1 cellular context compared by ENCODE assay signal in the genomic region with DNA sequence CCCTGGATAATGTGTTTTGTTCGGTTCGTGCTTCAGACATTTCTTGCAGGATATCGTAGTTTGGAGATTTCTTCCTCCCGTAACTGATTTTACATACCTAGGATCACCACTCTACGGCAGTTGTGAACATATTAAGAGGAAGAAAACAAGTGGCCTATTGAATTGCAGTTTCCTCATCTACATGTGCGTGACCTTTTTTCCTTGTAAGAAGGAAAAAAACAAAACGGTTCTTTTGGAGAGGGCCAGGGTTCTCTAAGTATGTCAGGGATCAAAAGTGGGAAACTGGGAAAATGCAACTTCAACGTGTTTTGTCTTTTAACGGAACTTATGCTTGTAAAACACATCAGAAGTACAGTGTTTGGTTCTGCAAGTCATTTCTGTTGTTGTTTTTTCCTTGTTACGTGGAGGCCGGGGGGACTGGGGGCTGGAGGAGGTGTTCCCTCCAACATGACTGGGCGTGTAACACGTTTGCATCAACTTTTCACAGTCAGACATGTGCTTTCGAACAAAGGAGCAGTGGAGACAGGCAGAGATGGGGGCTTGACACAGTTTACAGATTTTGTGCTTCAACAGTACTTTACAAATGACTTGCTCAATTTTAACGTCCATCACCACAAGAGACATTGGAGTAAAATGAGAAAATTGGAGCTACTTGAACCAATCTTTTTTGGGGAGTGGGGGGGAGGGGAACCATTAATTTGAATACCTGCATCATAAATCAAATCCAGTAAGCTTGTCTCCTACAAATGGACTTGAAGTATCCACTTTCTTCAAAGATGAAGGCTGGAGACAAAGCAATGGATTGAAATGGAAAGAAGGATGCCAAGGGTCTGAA.
TF ChIP-seq lines count a peak whose summit lies in the region.

No MANE protein-coding gene starts in this region.

TF ChIP-seq in GM12878, 131 proteins besides CTCF, POLR2A, EP300 and RAD21 (continues in another document):
- peak; percentile 41 for TF ChIP-seq BACH1 (IDR thresholded peaks at IDR 0.05; ENCODE audit: borderline replicate concordance)
- TF ChIP-seq ZNF687 (IDR thresholded peaks at IDR 0.05), result peak; percentile 84
- no peak for TF ChIP-seq GATAD2B (conservative IDR thresholded peaks at IDR 0.05; ENCODE audit: low read depth)
- peak; percentile 17 for TF ChIP-seq ATF2 (IDR thresholded peaks at IDR 0.05; ENCODE audit: low read length)
- TF ChIP-seq IKZF1 (conservative IDR thresholded peaks at IDR 0.05), result peak; percentile 51
- peak; percentile 7; the same call in 1 of the 2 replicates for TF ChIP-seq CBFB (IDR thresholded peaks at IDR 0.05; ENCODE audit: low read depth)
- TF ChIP-seq TAF1 (IDR thresholded peaks at IDR 0.05; ENCODE audit: borderline replicate concordance, low read depth, low read length), result peak; percentile 37; the same call in 1 of the 2 replicates
- TF ChIP-seq IKZF2 (IDR thresholded peaks at IDR 0.05), result peak; percentile 49 to 76
- no peak for TF ChIP-seq TCF12 (IDR thresholded peaks at IDR 0.05; ENCODE audit: low read depth, low read length)
- TF ChIP-seq BCL11A (IDR thresholded peaks at IDR 0.05; ENCODE audit: low read depth, low read length), result no peak
- TF ChIP-seq SIX5 (IDR thresholded peaks at IDR 0.05; ENCODE audit: low read depth, low read length, severe bottlenecking), result no peak
- TF ChIP-seq, protein P1, sequence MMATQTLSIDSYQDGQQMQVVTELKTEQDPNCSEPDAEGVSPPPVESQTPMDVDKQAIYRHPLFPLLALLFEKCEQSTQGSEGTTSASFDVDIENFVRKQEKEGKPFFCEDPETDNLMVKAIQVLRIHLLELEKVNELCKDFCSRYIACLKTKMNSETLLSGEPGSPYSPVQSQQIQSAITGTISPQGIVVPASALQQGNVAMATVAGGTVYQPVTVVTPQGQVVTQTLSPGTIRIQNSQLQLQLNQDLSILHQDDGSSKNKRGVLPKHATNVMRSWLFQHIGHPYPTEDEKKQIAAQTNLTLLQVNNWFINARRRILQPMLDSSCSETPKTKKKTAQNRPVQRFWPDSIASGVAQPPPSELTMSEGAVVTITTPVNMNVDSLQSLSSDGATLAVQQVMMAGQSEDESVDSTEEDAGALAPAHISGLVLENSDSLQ (IDR thresholded peaks at IDR 0.05), result peak; percentile 40; the same call in 1 of the 2 replicates
- peak in 1 of 2 experiments; percentile 17; a peak in 1 of 4 replicates for TF ChIP-seq BHLHE40 (IDR thresholded peaks at IDR 0.05; ENCODE audit: borderline replicate concordance in 1 of 2, low read depth in 2 of 2, low read length in 1 of 2)
- TF ChIP-seq ZNF24 (IDR thresholded peaks at IDR 0.05), result no peak
- no peak for TF ChIP-seq BRCA1 (IDR thresholded peaks at IDR 0.05; ENCODE audit: low read depth, low read length)
- no peak for TF ChIP-seq RELA (IDR thresholded peaks at IDR 0.05; ENCODE audit: borderline replicate concordance, partially characterized antibody)
- TF ChIP-seq HDGF (IDR thresholded peaks at IDR 0.05), result no peak
- peak; percentile 37; the same call in 1 of the 2 replicates for TF ChIP-seq ZSCAN29 (IDR thresholded peaks at IDR 0.05)
- TF ChIP-seq NKRF (conservative IDR thresholded peaks at IDR 0.05), result 0 out of 2 replicates have a peak, but pooled peaks have one; percentile 33
- no peak for TF ChIP-seq TCF7 (IDR thresholded peaks at IDR 0.05; ENCODE audit: borderline replicate concordance)
- no peak for TF ChIP-seq CBX3 (IDR thresholded peaks at IDR 0.05; ENCODE audit: borderline replicate concordance, low read depth)
- TF ChIP-seq, protein P2, sequence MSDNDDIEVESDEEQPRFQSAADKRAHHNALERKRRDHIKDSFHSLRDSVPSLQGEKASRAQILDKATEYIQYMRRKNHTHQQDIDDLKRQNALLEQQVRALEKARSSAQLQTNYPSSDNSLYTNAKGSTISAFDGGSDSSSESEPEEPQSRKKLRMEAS (IDR thresholded peaks at IDR 0.05; ENCODE audit: low read depth, low read length), result peak; percentile 90
- no peak for TF ChIP-seq SMARCA5 (IDR thresholded peaks at IDR 0.05)
- TF ChIP-seq FOXM1 (IDR thresholded peaks at IDR 0.05; ENCODE audit: low read depth, low read length), result peak; percentile 21; the same call in 1 of the 2 replicates
- TF ChIP-seq SUZ12 (IDR thresholded peaks at IDR 0.05; ENCODE audit: unreplicated experiment), result no peak
- TF ChIP-seq YY1 (IDR thresholded peaks at IDR 0.05; ENCODE audit: low read depth, low read length), result peak; percentile 56; the same call in 1 of the 2 replicates
- TF ChIP-seq, protein P3, sequence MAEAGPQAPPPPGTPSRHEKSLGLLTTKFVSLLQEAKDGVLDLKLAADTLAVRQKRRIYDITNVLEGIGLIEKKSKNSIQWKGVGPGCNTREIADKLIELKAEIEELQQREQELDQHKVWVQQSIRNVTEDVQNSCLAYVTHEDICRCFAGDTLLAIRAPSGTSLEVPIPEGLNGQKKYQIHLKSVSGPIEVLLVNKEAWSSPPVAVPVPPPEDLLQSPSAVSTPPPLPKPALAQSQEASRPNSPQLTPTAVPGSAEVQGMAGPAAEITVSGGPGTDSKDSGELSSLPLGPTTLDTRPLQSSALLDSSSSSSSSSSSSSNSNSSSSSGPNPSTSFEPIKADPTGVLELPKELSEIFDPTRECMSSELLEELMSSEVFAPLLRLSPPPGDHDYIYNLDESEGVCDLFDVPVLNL (IDR thresholded peaks at IDR 0.05; ENCODE audit: low read depth, low read length), result no peak
- no peak for TF ChIP-seq NFYA (IDR thresholded peaks at IDR 0.05; ENCODE audit: borderline replicate concordance, low read depth, low read length)
- TF ChIP-seq FOS (IDR thresholded peaks at IDR 0.05; ENCODE audit: borderline replicate concordance, extremely low read depth, insufficient read length), result no peak
- TF ChIP-seq DPF2 (IDR thresholded peaks at IDR 0.05), result no peak
- TF ChIP-seq KDM1A (IDR thresholded peaks at IDR 0.05; ENCODE audit: borderline replicate concordance), result no peak
- no peak for TF ChIP-seq CEBPB (IDR thresholded peaks at IDR 0.05; ENCODE audit: borderline replicate concordance in 1 of 2, low read depth in 2 of 2, low read length in 2 of 2)
- TF ChIP-seq MLLT1 (IDR thresholded peaks at IDR 0.05), result no peak
- TF ChIP-seq CREM (IDR thresholded peaks at IDR 0.05; ENCODE audit: low read depth), result peak; percentile 70
- TF ChIP-seq RUNX3 (IDR thresholded peaks at IDR 0.05; ENCODE audit: low read length), result peak; percentile 14; the same call in 1 of the 2 replicates
- TF ChIP-seq ZNF207 (IDR thresholded peaks at IDR 0.05; ENCODE audit: borderline replicate concordance), result no peak
- no peak for TF ChIP-seq MYB (IDR thresholded peaks at IDR 0.05; ENCODE audit: borderline replicate concordance, low read depth, low read length)
- TF ChIP-seq FOXK2 (IDR thresholded peaks at IDR 0.05), result no peak
- TF ChIP-seq KLF5 (IDR thresholded peaks at IDR 0.05; ENCODE audit: partially characterized antibody), result no peak
- TF ChIP-seq CBX5 (IDR thresholded peaks at IDR 0.05; ENCODE audit: low read depth), result no peak
- peak; percentile 93 for TF ChIP-seq MXI1 (IDR thresholded peaks at IDR 0.05; ENCODE audit: low read depth, low read length)
- peak; percentile 69 for TF ChIP-seq POLR2AphosphoS5 (IDR thresholded peaks at IDR 0.05; ENCODE audit: low read length)
- TF ChIP-seq ESRRA (IDR thresholded peaks at IDR 0.05; ENCODE audit: low read length), result no peak
- TF ChIP-seq, protein P4, sequence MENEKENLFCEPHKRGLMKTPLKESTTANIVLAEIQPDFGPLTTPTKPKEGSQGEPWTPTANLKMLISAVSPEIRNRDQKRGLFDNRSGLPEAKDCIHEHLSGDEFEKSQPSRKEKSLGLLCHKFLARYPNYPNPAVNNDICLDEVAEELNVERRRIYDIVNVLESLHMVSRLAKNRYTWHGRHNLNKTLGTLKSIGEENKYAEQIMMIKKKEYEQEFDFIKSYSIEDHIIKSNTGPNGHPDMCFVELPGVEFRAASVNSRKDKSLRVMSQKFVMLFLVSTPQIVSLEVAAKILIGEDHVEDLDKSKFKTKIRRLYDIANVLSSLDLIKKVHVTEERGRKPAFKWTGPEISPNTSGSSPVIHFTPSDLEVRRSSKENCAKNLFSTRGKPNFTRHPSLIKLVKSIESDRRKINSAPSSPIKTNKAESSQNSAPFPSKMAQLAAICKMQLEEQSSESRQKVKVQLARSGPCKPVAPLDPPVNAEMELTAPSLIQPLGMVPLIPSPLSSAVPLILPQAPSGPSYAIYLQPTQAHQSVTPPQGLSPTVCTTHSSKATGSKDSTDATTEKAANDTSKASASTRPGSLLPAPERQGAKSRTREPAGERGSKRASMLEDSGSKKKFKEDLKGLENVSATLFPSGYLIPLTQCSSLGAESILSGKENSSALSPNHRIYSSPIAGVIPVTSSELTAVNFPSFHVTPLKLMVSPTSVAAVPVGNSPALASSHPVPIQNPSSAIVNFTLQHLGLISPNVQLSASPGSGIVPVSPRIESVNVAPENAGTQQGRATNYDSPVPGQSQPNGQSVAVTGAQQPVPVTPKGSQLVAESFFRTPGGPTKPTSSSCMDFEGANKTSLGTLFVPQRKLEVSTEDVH (IDR thresholded peaks at IDR 0.05; ENCODE audit: low read depth, partially characterized antibody), result no peak
- TF ChIP-seq CREB1 (IDR thresholded peaks at IDR 0.05; ENCODE audit: low read depth), result peak; percentile 48; the same call in 1 of the 2 replicates
- TF ChIP-seq NR2C1 (IDR thresholded peaks at IDR 0.05), result no peak
- TF ChIP-seq, protein P5, sequence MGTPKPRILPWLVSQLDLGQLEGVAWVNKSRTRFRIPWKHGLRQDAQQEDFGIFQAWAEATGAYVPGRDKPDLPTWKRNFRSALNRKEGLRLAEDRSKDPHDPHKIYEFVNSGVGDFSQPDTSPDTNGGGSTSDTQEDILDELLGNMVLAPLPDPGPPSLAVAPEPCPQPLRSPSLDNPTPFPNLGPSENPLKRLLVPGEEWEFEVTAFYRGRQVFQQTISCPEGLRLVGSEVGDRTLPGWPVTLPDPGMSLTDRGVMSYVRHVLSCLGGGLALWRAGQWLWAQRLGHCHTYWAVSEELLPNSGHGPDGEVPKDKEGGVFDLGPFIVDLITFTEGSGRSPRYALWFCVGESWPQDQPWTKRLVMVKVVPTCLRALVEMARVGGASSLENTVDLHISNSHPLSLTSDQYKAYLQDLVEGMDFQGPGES (IDR thresholded peaks at IDR 0.05), result no peak
